ENCODE assay signal across 8 cellular contexts in genomic region chr10:21953585-21954057, GRCh38. TPM values are rescaled to one million over a fixed set of nuclear protein-coding genes. Genes with fewer than 3 reads are reported as not detected.
DNase-seq lines count a peak whose midpoint lies in the region; ATAC-seq and TF ChIP-seq lines count a peak whose summit lies in the region.

No MANE protein-coding gene starts in this region.

- H3K14ac ChIP-seq in neuronal stem cell (ENCODE audit: low read length): no peak overlapping the region

- no peaks in the 10 kb centered on the region for H3K27me3 ChIP-seq in neuronal stem cell (ENCODE audit: control insufficient read depth in 3 of 3, insufficient read depth in 3 of 3, low read depth in 1 of 3, low read length in 3 of 3)

- DNase-seq in AG10803 (ENCODE audit: low read depth): peak; percentile 58
- DNase-seq in Kasumi-1 (lab: John Stamatoyannopoulos, UW): peak; percentile 83 to 92
- peak; percentile 58 for DNase-seq in SIG-M5 treated with dmso at 0.1 percent for 504 hours (lab: John Stamatoyannopoulos, UW; ENCODE audit: unreplicated experiment)
- DNase-seq in fibroblast of peridontal ligament (ENCODE audit: extremely low read depth): peak; percentile 61
- peak; percentile 39 for DNase-seq in retinal pigment epithelial cell (ENCODE audit: low read depth)
- no peak for DNase-seq in neuronal stem cell (ENCODE audit: low spot score)

- H3K4me2 ChIP-seq in neuronal stem cell (ENCODE audit: insufficient read depth, low read length, poor library complexity, severe bottlenecking): no peak overlapping the region

- H2BK15ac ChIP-seq in neuronal stem cell (ENCODE audit: low read length): no peak overlapping the region

- ATAC-seq in GM18511 (IDR thresholded peaks at IDR 0.05; ENCODE audit: unreplicated experiment) (peak; percentile 64), HG03460 (IDR thresholded peaks at IDR 0.05; ENCODE audit: unreplicated experiment) (no peak)

- no peak overlapping the region for H2BK5ac ChIP-seq in neuronal stem cell (ENCODE audit: low read length)

- H3K4ac ChIP-seq in neuronal stem cell (ENCODE audit: low read length): no peak overlapping the region

- no peak overlapping the region for H4K91ac ChIP-seq in neuronal stem cell (ENCODE audit: low read depth, low read length, poor library complexity)

- H3K36me3 ChIP-seq in neuronal stem cell (replicated peaks in 1 of 2; ENCODE audit: control insufficient read depth in 2 of 2, insufficient read depth in 2 of 2, low read length in 2 of 2): no peaks in the 10 kb centered on the region

- WGBS in neuronal stem cell (ENCODE audit: extremely low coverage in 2 of 2, insufficient read length in 2 of 2, insufficient replicate concordance in 1 of 2), 2 donors: no CpG with 5 or more reads among the region's 1 CpG

- H2AK5ac ChIP-seq in neuronal stem cell (ENCODE audit: low read depth, low read length): no peak overlapping the region

- no peak overlapping the region for H4K8ac ChIP-seq in neuronal stem cell (ENCODE audit: low read depth, low read length)

- no peak overlapping the region for H3K27ac ChIP-seq in neuronal stem cell (replicated peaks; ENCODE audit: low read length)

- peak; percentile 56 for TF ChIP-seq CTCF in AG10803 (conservative IDR thresholded peaks at IDR 0.05; ENCODE audit: low read length)
- peak; percentile 44 for TF ChIP-seq CTCF in retinal pigment epithelial cell (conservative IDR thresholded peaks at IDR 0.05; ENCODE audit: low read depth, low read length)

- peaks cover 2 to 7% of the 10 kb centered on the region in 2 donors for H3K4me1 ChIP-seq in neuronal stem cell (ENCODE audit: control insufficient read depth in 2 of 2, insufficient read depth in 1 of 2, low read depth in 1 of 2, low read length in 2 of 2)

- H3K18ac ChIP-seq in neuronal stem cell (ENCODE audit: low read length): no peak overlapping the region

- H3K9me3 ChIP-seq in neuronal stem cell (replicated peaks in 1 of 2; ENCODE audit: control insufficient read depth in 2 of 2, insufficient read depth in 1 of 2, low read depth in 1 of 2, low read length in 2 of 2): no peaks in the 10 kb centered on the region

- no peak overlapping the region for H3K23ac ChIP-seq in neuronal stem cell (ENCODE audit: low read depth, low read length, poor library complexity)

- no peak overlapping the region for H3K9ac ChIP-seq in neuronal stem cell (ENCODE audit: low read depth, low read length, poor library complexity)

- no peak overlapping the region for H2BK120ac ChIP-seq in neuronal stem cell (ENCODE audit: low read depth, low read length)

- H2BK12ac ChIP-seq in neuronal stem cell (ENCODE audit: low read length): no peak overlapping the region

- no peak overlapping the region for H2AFZ ChIP-seq in neuronal stem cell (ENCODE audit: low read length)

- H3K79me1 ChIP-seq in neuronal stem cell (ENCODE audit: low read depth, low read length): no peaks in the 10 kb centered on the region

- no peak overlapping the region for H3K4me3 ChIP-seq in AG10803 (ENCODE audit: low read length)
- no peak overlapping the region for H3K4me3 ChIP-seq in retinal pigment epithelial cell (ENCODE audit: low read length)
- no peak overlapping the region for H3K4me3 ChIP-seq in neuronal stem cell (ENCODE audit: low read length in 2 of 2)

RNA-seq across cellular contexts. Expression of gene DNAJC1, which starts 49.9 kb away (rescaled TPM):
- 27.2 TPM for polyA plus RNA-seq in neuronal stem cell (2013, experiment 1 of 2)
- polyA plus RNA-seq in neuronal stem cell (2013, experiment 2 of 2): 27.7 TPM
